32 cellular contexts compared by ENCODE assay signal in the genomic region with DNA sequence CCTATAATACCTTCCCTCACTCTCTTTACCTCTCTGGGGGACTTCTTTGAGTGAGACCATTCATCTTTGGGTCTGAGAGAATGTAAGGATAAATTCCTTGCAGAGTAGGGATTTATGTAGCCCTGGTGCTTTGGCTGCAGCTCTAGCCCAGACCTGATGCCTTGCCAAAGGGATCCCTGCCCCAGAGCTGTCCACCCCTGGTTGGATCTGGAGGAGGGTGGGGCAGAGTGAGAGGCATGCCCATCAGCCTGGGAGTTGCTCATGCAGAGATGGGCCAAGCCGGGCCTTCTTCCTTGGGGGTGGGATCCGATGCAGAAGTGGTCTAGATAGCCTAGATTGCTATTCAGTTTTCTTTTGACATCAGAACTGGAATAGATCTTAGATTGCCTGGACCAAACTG. TPM values are rescaled to one million over a fixed set of nuclear protein-coding genes. Genes with fewer than 3 reads are reported as not detected.
"Had no signal": no experiment of that assay in that cellular context is flagged by ENCODE, and none has a peak within 500 bp of the region (broad histone marks: within the 10 kb centered on the region; RNA-seq: fewer than 3 reads in every experiment).

No MANE protein-coding gene starts in this region.

- H3K4me1 ChIP-seq: body of pancreas, Peyer's patch had no signal

- H3K9me3 ChIP-seq: ascending aorta, body of pancreas, Peyer's patch had no signal

- DNase-seq: activated CD4-positive, alpha-beta memory T cell treated with anti-CD3 and anti-CD28 coated beads for 36 hours; activated CD4-positive, alpha-beta T cell treated with anti-CD3 and anti-CD28 coated beads for 48 hours; activated CD4-positive, CD25-positive, alpha-beta regulatory T cell treated with anti-CD3 and anti-CD28 coated beads, Interleukin-2, amount 50 U/mL, for 72 hours; activated CD8-positive, alpha-beta memory T cell treated with anti-CD3 and anti-CD28 coated beads for 24 hours; activated effector memory CD4-positive, alpha-beta T cell treated with anti-CD3 and anti-CD28 coated beads, Interleukin-2, amount 50 U/mL, for 16 hours; activated naive CD4-positive, alpha-beta T cell treated with Interleukin-2 at 50 U/mL for 16 hours; activated naive CD8-positive, alpha-beta T cell treated with anti-CD3 and anti-CD28 coated beads, Interleukin-2, amount 50 U/mL, for 24 hours; activated T-cell treated with anti-CD3 and anti-CD28 coated beads, Interleukin-2, amount 50 U/mL, for 4 hours; amniotic stem cell; body of pancreas; central memory CD4-positive, alpha-beta T cell; Karpas-422; NCI-H1048; NCI-H2029; NCI-H2107; NCI-H2171 treated with DMSO at 0.1 percent for 48 hours; NCI-H345; NCI-H510A; NCI-H526 treated with DMSO at 0.1 percent for 48 hours; NCI-H82; Peyer's patch; SHP77; SW 1271; T-helper 9 cell had no signal

- H3K27me3 ChIP-seq: ascending aorta, body of pancreas, Peyer's patch, SJSA1 had no signal

- ATAC-seq: activated naive CD4-positive, alpha-beta T cell treated with anti-CD3 and anti-CD28 coated beads, Interleukin-2, amount 50 U/mL, for 72 hours; activated naive CD8-positive, alpha-beta T cell treated with anti-CD3 and anti-CD28 coated beads, Interleukin-2, amount 50 U/mL, for 24 hours; activated T-cell treated with anti-CD3 and anti-CD28 coated beads, Interleukin-2, amount 50 U/mL, for 4 hours; body of pancreas; WTC11 had no signal

- H3K36me3 ChIP-seq: ascending aorta, Peyer's patch, SJSA1 had no signal

- H3K27ac ChIP-seq: ascending aorta, body of pancreas, Peyer's patch, RWPE1, SJSA1 had no signal

- H3K4me3 ChIP-seq: ascending aorta, body of pancreas, Peyer's patch, SJSA1 had no signal

RNA-seq across cellular contexts. Expression of a gene that starts 31.5 kb away (rescaled TPM):
- total RNA-seq: activated CD4-positive, alpha-beta memory T cell treated with anti-CD3 and anti-CD28 coated beads for 36 hours; activated naive CD4-positive, alpha-beta T cell treated with anti-CD3 and anti-CD28 coated beads, Interleukin-2, amount 50 U/mL, for 72 hours; activated T-cell treated with anti-CD3 and anti-CD28 coated beads, Interleukin-2, amount 50 U/mL, for 4 hours; ascending aorta; body of pancreas; bronchial epithelial cell; chondrocyte; OCI-LY7; Peyer's patch; SJSA1 had no signal
